ENCODE assay signal across 1 cellular context in the genomic region with DNA sequence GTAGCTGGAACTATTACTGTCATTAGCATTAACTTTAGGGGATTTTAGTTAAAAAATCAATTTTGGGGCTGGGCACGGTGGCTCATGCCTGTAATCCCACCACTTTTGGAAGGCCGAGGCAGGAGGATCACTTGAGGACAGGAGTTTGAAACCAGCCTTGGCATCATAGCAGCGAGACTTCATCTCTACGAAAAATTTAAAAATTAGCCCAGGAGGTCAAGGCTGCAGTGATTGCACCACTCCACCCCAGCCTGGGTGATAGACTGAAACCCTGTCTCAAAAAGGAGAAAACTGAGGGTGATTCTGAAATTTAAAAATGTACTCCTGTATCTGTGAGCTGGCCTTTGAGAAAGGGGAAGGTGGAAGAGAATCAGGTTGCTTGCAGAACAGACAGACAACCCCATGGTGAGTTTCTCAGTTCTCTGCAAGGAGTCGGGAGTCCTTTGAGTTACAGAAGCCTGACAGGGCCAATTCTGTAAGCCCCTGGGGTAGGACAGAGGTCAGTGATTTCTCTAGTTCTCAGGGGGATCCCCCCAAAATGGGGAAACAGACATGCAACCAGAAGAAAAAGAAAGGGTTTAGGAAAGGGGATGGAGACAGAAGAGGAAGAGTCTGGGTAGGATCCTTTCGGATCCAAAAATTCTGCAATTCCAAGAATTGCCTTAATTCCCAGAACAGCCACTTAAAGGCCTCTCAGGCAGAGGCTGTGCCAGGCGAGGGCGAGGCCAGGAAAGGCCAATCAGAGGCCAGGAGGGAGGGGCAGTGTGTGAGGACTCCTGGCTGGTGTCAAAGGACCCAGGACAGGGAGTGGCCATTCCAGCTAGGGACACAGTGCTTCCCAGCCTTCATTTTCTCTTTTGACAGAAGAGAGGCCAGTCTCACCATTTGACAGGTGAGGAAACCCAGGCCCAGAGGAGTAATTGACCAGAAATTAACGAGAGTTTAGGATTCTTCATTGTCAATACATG.
TF ChIP-seq lines count a peak whose summit lies in the region.

No MANE protein-coding gene starts in this region.

TF ChIP-seq in H1, 55 proteins besides CTCF, POLR2A, EP300 and RAD21:
- 0 out of 2 replicates have a peak, but pooled peaks have one; percentile 19 for TF ChIP-seq KDM1A (IDR thresholded peaks at IDR 0.05; ENCODE audit: borderline replicate concordance, low read length)
- 0 out of 2 replicates have a peak, but pooled peaks have one; percentile 19 for TF ChIP-seq TAF1 (IDR thresholded peaks at IDR 0.05; ENCODE audit: low read depth, low read length)
- TF ChIP-seq CTBP2 (IDR thresholded peaks at IDR 0.05; ENCODE audit: borderline replicate concordance, insufficient read depth, insufficient read length, low read length), result no peak
